Comparison of ENCODE assay signal across 7 cellular contexts in the genomic region with DNA sequence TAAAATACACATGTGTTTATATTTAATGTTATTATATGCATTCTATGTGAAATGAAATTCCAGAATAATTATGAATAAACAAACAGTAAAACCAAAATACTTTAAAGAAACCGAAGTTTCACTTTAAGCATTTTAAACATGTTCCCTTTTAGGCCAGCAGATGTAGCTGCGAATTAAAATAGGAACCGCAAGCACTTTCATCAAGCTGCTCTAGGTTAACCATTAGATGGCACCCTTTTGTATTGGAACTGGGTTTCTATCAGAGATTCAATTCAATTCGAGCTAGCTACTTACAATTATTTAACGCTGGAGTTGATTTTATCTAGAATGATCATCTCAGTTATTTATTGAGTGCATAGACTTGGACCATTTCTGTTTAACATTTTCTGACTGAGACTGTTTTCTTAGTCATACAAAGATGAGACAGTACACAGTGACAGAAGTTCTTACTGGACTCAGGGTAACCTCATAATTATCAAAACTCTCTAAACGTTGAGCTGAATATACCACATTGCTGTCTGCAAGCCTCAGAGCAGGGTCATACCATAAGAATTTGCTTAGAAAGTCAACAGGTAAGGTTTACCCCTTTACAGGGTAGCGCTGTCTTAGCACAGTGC. TPM values are rescaled to one million over a fixed set of nuclear protein-coding genes. Genes with fewer than 3 reads are reported as not detected.
DNase-seq lines count a peak whose midpoint lies in the region; ATAC-seq and TF ChIP-seq lines count a peak whose summit lies in the region.

No MANE protein-coding gene starts in this region.

- no peaks in the 10 kb centered on the region for H3K9me3 Mint-ChIP-seq in endothelial cell (ENCODE audit: unreplicated experiment)
- no peaks in the 10 kb centered on the region for H3K9me3 Mint-ChIP-seq in natural killer cell

- peaks cover 69% of the 10 kb centered on the region for H3K36me3 ChIP-seq in NT2/D1 (ENCODE audit: insufficient read depth, insufficient read length, low read length)

- peak; percentile 82 to 98 (median 96) for ATAC-seq in natural killer cell
- ATAC-seq in GM18873 (IDR thresholded peaks at IDR 0.05; ENCODE audit: low FRiP score, unreplicated experiment): no peak

- H3K36me3 Mint-ChIP-seq in endothelial cell (ENCODE audit: low read depth, unreplicated experiment) (peaks cover 40% of the 10 kb centered on the region), natural killer cell (no peaks in the 10 kb centered on the region)

- TF ChIP-seq CTCF in GM12875 (IDR thresholded peaks at IDR 0.05; ENCODE audit: borderline replicate concordance, insufficient read depth, low read depth, low read length): peak; percentile 60; the same call in 1 of the 2 replicates
- TF ChIP-seq CTCF in endothelial cell (IDR thresholded peaks at IDR 0.05; ENCODE audit: unreplicated experiment): peak; percentile 61
- TF ChIP-seq CTCF in natural killer cell (IDR thresholded peaks at IDR 0.05): peak; percentile 84

- no peaks in the 10 kb centered on the region for H3K4me1 ChIP-seq in NT2/D1 (ENCODE audit: insufficient read depth, insufficient read length)

- H3K27ac Mint-ChIP-seq in endothelial cell (ENCODE audit: unreplicated experiment) (no peak overlapping the region), natural killer cell (no peak overlapping the region)

- no peaks in the 10 kb centered on the region for H3K27me3 ChIP-seq in NT2/D1 (ENCODE audit: insufficient read depth, insufficient read length)

- H3K27me3 Mint-ChIP-seq in endothelial cell (ENCODE audit: unreplicated experiment) (peaks cover 15% of the 10 kb centered on the region), natural killer cell (ENCODE audit: low read depth in 2 of 2) (no peaks in the 10 kb centered on the region)

- H3K4me1 Mint-ChIP-seq in endothelial cell (ENCODE audit: unreplicated experiment): no peaks in the 10 kb centered on the region
- peaks cover 0 to 9% of the 10 kb centered on the region in 2 donors for H3K4me1 Mint-ChIP-seq in natural killer cell

- intact Hi-C loops in natural killer cell (cut with micrococcal nuclease): loop anchor here (1.0 kb wide), 2 partner anchors 282 to 352 kb away; no protein-coding TSS in a partner anchor

- H3K9me3 ChIP-seq in NT2/D1 (ENCODE audit: insufficient read depth, low read length): no peaks in the 10 kb centered on the region

- DNase-seq in HCEC 1CT: peak; percentile 77
- peak; percentile 23 for DNase-seq in NT2/D1 (ENCODE audit: low read depth, low spot score)
- no peak for DNase-seq in endothelial cell (ENCODE audit: low spot score)
- DNase-seq in natural killer cell: no peak
- no peak for DNase-seq in GOT3 (lab: John Stamatoyannopoulos, UW)

- no peak overlapping the region for H3K9ac ChIP-seq in NT2/D1 (ENCODE audit: insufficient read length, low read depth)

- no peak overlapping the region for H3K4me3 ChIP-seq in GM12875 (ENCODE audit: low read depth, low read length)
- no peak overlapping the region for H3K4me3 ChIP-seq in NT2/D1 (ENCODE audit: insufficient read length, low read depth)

- H3K4me3 Mint-ChIP-seq in endothelial cell (ENCODE audit: unreplicated experiment) (no peak overlapping the region), natural killer cell (no peak overlapping the region)

RNA-seq across cellular contexts. Expression of a gene that starts 8.5 kb away (rescaled TPM):
- total RNA-seq in endothelial cell (ENCODE audit: unreplicated experiment) (10.8 TPM), natural killer cell (10 to 100 TPM; 18.5 to 24.8 (median 19.8) TPM)

Comparison
In these comparisons a context has a peak if more than half of its experiments do, and no peak if none do; other contexts are left out.
1. DNase-seq: peak in HCEC 1CT (single experiment) and NT2/D1 (single experiment); none in endothelial cell (single experiment), natural killer cell (single experiment) and GOT3 (single experiment).
2. Peak in every context shown above with its lines, with median percentiles within 50 percentile points of each other: CTCF ChIP-seq.